ENCODE assay signal across 8 cellular contexts in the genomic region with DNA sequence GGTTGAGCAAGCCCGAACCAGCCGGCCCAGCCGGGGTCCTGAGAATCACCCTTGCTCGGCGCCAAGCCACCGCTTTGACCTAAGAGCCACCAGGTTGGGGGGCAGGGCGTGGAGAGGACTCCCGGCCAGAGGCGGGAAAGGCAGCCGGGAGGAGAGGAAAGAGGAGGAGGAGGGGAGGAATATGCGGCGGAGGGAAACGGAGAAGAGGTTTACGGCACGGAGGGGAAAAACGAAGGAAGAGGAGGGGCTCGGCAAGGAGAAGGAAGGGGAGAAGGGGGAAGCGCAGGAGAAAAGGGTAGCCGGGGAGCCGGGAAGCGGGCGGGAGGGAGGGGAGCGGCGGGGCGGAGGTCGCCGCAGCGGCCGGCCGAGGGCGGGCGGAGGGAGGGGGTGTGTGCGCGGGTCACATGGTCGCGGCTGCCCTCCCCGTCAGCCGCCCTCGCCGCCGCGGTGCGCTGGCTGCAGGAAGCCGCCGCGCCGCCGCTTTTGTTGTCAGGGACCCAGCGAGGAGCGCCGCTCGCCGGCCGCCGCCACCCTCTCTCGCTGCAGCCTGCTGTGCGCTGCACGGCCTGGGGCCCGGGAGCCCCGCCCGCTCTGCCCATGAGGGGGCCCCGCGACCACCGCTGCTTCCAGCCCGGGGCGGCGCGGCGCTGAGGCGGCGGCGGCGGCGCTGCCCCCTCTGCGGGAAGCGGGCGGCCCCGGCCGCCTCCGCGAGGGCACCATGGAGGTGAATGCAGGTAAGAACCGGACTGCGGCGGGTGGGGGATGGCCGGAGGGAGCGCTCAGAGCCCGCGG. TPM values are rescaled to one million over a fixed set of nuclear protein-coding genes. Genes with fewer than 3 reads are reported as not detected.
DNase-seq lines count a peak whose midpoint lies in the region; ATAC-seq and TF ChIP-seq lines count a peak whose summit lies in the region.

Gene NR1D2 (plus strand): TSS at position 426 of the 792 bp plus-strand sequence. CDS start 293 bp downstream, at position 719.

- peaks cover 38% of the 10 kb centered on the region for H3K79me2 ChIP-seq in PC-9 (ENCODE audit: low read depth)

- H3K4me3 ChIP-seq in PC-9, result peak within 1 kb of the TSS; percentile 70
- H3K4me3 ChIP-seq in naive thymus-derived CD4-positive, alpha-beta T cell (ENCODE audit: low read length), result peak within 1 kb of the TSS; percentile 79

- peak; percentile 57 for ATAC-seq in GM19467 (IDR thresholded peaks at IDR 0.05; ENCODE audit: unreplicated experiment)
- ATAC-seq in naive thymus-derived CD4-positive, alpha-beta T cell, result peak; percentile 68
- peak; percentile 80 for ATAC-seq in stimulated activated memory B cell treated with anti-CD40 and anti-IgM and Interleukin-4, amounts not matched to agents 10 μg/mL and 1 μg/mL and 100 μg/mL, for 72 hours

- intact Hi-C loops in Calu3 (cut with micrococcal nuclease; ENCODE audit: unreplicated experiment) (loop anchor here (2.0 kb wide), 1 partner anchor 18 kb away; no protein-coding TSS in a partner anchor), PC-9 (cut with micrococcal nuclease; ENCODE audit: unreplicated experiment) (loop anchor here (1.0 to 10.0 kb wide), 2 partner anchors 28 to 930 kb away; partner anchors contain the start of gene RPL15)
- intact Hi-C loops in activated T-helper 1 cell treated with anti-CD3 and anti-CD28 coated beads, Interleukin-12 subunit alpha, Interleukin-12 subunit beta, Interleukin-2, Interleukin-4 antibody, amounts not matched to agents 30 ng/mL and 10 ng/mL and 1 ng/mL, durations not matched to agents 14 hours and 24 hours and 36 hours (cut with micrococcal nuclease), result loop anchor here (1.0 to 2.0 kb wide), 5 partner anchors 28 to 742 kb away; partner anchors contain the start of genes RPL15 and UBE2E2
- intact Hi-C loops in naive thymus-derived CD4-positive, alpha-beta T cell (cut with micrococcal nuclease), result loop anchor here (1.0 to 10.0 kb wide), 9 partner anchors 28 to 1838 kb away; partner anchors contain the start of genes NGLY1 (in 2 of the 2), RPL15 (in 2 of the 2), UBE2E1 (in 2 of the 2) and UBE2E2 (in 2 of the 2)

- BruUV-seq in Calu3 (replicated peaks; lab: Mats Ljungman, UMichigan) (no TSS peak), PC-9 (replicated peaks; lab: Mats Ljungman, UMichigan) (no TSS peak)

- peaks cover 20% of the 10 kb centered on the region for H3K27me3 Mint-ChIP-seq in Calu3 (ENCODE audit: unreplicated experiment)
- peaks cover 24% of the 10 kb centered on the region for H3K27me3 Mint-ChIP-seq in activated T-helper 1 cell treated with anti-CD3 and anti-CD28 coated beads, Interleukin-12 subunit alpha, Interleukin-12 subunit beta, Interleukin-2, Interleukin-4 antibody, amounts not matched to agents 30 ng/mL and 10 ng/mL and 1 ng/mL, durations not matched to agents 14 hours and 24 hours and 36 hours (ENCODE audit: insufficient read depth)
- peaks cover 0 to 45% (median 0%) of the 10 kb centered on the region in 5 donors for H3K27me3 Mint-ChIP-seq in naive thymus-derived CD4-positive, alpha-beta T cell
- no peaks in the 10 kb centered on the region for H3K27me3 Mint-ChIP-seq in stimulated activated memory B cell treated with anti-CD40 and anti-IgM and Interleukin-4, amounts not matched to agents 10 μg/mL and 1 μg/mL and 100 μg/mL, for 72 hours

- no peaks in the 10 kb centered on the region for H3K9me3 Mint-ChIP-seq in Calu3 (ENCODE audit: low read depth, unreplicated experiment)
- H3K9me3 Mint-ChIP-seq in activated T-helper 1 cell treated with anti-CD3 and anti-CD28 coated beads, Interleukin-12 subunit alpha, Interleukin-12 subunit beta, Interleukin-2, Interleukin-4 antibody, amounts not matched to agents 30 ng/mL and 10 ng/mL and 1 ng/mL, durations not matched to agents 14 hours and 24 hours and 36 hours, result no peaks in the 10 kb centered on the region
- H3K9me3 Mint-ChIP-seq in naive thymus-derived CD4-positive, alpha-beta T cell, result no peaks in the 10 kb centered on the region
- no peaks in the 10 kb centered on the region for H3K9me3 Mint-ChIP-seq in stimulated activated memory B cell treated with anti-CD40 and anti-IgM and Interleukin-4, amounts not matched to agents 10 μg/mL and 1 μg/mL and 100 μg/mL, for 72 hours

- peak within 1 kb of the TSS; percentile 94 for H3K27ac ChIP-seq in PC-9
- peak within 1 kb of the TSS; percentile 81 for H3K27ac ChIP-seq in naive thymus-derived CD4-positive, alpha-beta T cell (ENCODE audit: low read depth, low read length)

- H2AFZ ChIP-seq in PC-9, result peak within 1 kb of the TSS; percentile 91

- peaks cover 13% of the 10 kb centered on the region for H3K36me3 ChIP-seq in PC-9 (ENCODE audit: low read depth)
- no peaks in the 10 kb centered on the region for H3K36me3 ChIP-seq in naive thymus-derived CD4-positive, alpha-beta T cell (ENCODE audit: control insufficient read depth in 2 of 3, insufficient read depth in 3 of 3, low read length in 3 of 3)

- peaks cover 39% of the 10 kb centered on the region for H3K36me3 Mint-ChIP-seq in Calu3 (ENCODE audit: insufficient read depth, unreplicated experiment)
- H3K36me3 Mint-ChIP-seq in activated T-helper 1 cell treated with anti-CD3 and anti-CD28 coated beads, Interleukin-12 subunit alpha, Interleukin-12 subunit beta, Interleukin-2, Interleukin-4 antibody, amounts not matched to agents 30 ng/mL and 10 ng/mL and 1 ng/mL, durations not matched to agents 14 hours and 24 hours and 36 hours (ENCODE audit: low read depth), result no peaks in the 10 kb centered on the region
- peaks cover 0 to 6% (median 5%) of the 10 kb centered on the region in 5 donors for H3K36me3 Mint-ChIP-seq in naive thymus-derived CD4-positive, alpha-beta T cell
- H3K36me3 Mint-ChIP-seq in stimulated activated memory B cell treated with anti-CD40 and anti-IgM and Interleukin-4, amounts not matched to agents 10 μg/mL and 1 μg/mL and 100 μg/mL, for 72 hours, result peaks cover 5% of the 10 kb centered on the region

- peaks cover 43% of the 10 kb centered on the region for H3K4me1 Mint-ChIP-seq in Calu3 (ENCODE audit: low read depth, unreplicated experiment)
- peaks cover 19% of the 10 kb centered on the region for H3K4me1 Mint-ChIP-seq in activated T-helper 1 cell treated with anti-CD3 and anti-CD28 coated beads, Interleukin-12 subunit alpha, Interleukin-12 subunit beta, Interleukin-2, Interleukin-4 antibody, amounts not matched to agents 30 ng/mL and 10 ng/mL and 1 ng/mL, durations not matched to agents 14 hours and 24 hours and 36 hours (ENCODE audit: low read depth)
- peaks cover 22 to 50% (median 37%) of the 10 kb centered on the region in 7 donors for H3K4me1 Mint-ChIP-seq in naive thymus-derived CD4-positive, alpha-beta T cell
- peaks cover 37% of the 10 kb centered on the region for H3K4me1 Mint-ChIP-seq in stimulated activated memory B cell treated with anti-CD40 and anti-IgM and Interleukin-4, amounts not matched to agents 10 μg/mL and 1 μg/mL and 100 μg/mL, for 72 hours

- H3K27ac Mint-ChIP-seq in Calu3 (ENCODE audit: unreplicated experiment), result peak within 1 kb of the TSS; percentile 98
- H3K27ac Mint-ChIP-seq in activated T-helper 1 cell treated with anti-CD3 and anti-CD28 coated beads, Interleukin-12 subunit alpha, Interleukin-12 subunit beta, Interleukin-2, Interleukin-4 antibody, amounts not matched to agents 30 ng/mL and 10 ng/mL and 1 ng/mL, durations not matched to agents 14 hours and 24 hours and 36 hours, result peak within 1 kb of the TSS; percentile 58
- H3K27ac Mint-ChIP-seq in naive thymus-derived CD4-positive, alpha-beta T cell, result peak within 1 kb of the TSS; percentile 74 to 95 (median 94)
- H3K27ac Mint-ChIP-seq in stimulated activated memory B cell treated with anti-CD40 and anti-IgM and Interleukin-4, amounts not matched to agents 10 μg/mL and 1 μg/mL and 100 μg/mL, for 72 hours, result peak within 1 kb of the TSS; percentile 85

- CTCF ChIA-PET in Calu3 (lab: Charles Lee) (no interaction called here), PC-9 (lab: Charles Lee) (no interaction called here)
- CTCF ChIA-PET in naive thymus-derived CD4-positive, alpha-beta T cell (lab: Charles Lee), result no interaction called here

- peaks cover 27% of the 10 kb centered on the region for H3K4me1 ChIP-seq in PC-9 (replicated peaks; ENCODE audit: insufficient read depth)
- H3K4me1 ChIP-seq in naive thymus-derived CD4-positive, alpha-beta T cell (ENCODE audit: control insufficient read depth in 2 of 2, insufficient read depth in 2 of 2, low read length in 2 of 2), result peaks cover 21 to 27% of the 10 kb centered on the region in 2 donors

- H3K4me3 Mint-ChIP-seq in Calu3 (ENCODE audit: low read depth, unreplicated experiment), result peak within 1 kb of the TSS; percentile 70
- peak within 1 kb of the TSS; percentile 85 for H3K4me3 Mint-ChIP-seq in activated T-helper 1 cell treated with anti-CD3 and anti-CD28 coated beads, Interleukin-12 subunit alpha, Interleukin-12 subunit beta, Interleukin-2, Interleukin-4 antibody, amounts not matched to agents 30 ng/mL and 10 ng/mL and 1 ng/mL, durations not matched to agents 14 hours and 24 hours and 36 hours
- peak within 1 kb of the TSS; percentile 70 to 91 (median 88) for H3K4me3 Mint-ChIP-seq in naive thymus-derived CD4-positive, alpha-beta T cell
- H3K4me3 Mint-ChIP-seq in stimulated activated memory B cell treated with anti-CD40 and anti-IgM and Interleukin-4, amounts not matched to agents 10 μg/mL and 1 μg/mL and 100 μg/mL, for 72 hours, result peak within 1 kb of the TSS; percentile 83

- no peaks in the 10 kb centered on the region for H3K9me3 ChIP-seq in PC-9 (ENCODE audit: insufficient read depth, low read depth)
- no peaks in the 10 kb centered on the region for H3K9me3 ChIP-seq in naive thymus-derived CD4-positive, alpha-beta T cell (ENCODE audit: control insufficient read depth in 2 of 3, low read length in 3 of 3)

- DNase-seq in Calu3 (peak; percentile 84), HK-2 (ENCODE audit: unreplicated experiment) (peak; percentile 76), PC-9 (peak; percentile 37 to 77), fibroblast of gingiva (ENCODE audit: low read depth) (peak; percentile 75)
- DNase-seq in activated T-helper 1 cell treated with anti-CD3 and anti-CD28 coated beads, Interleukin-12 subunit alpha, Interleukin-12 subunit beta, Interleukin-2, Interleukin-4 antibody, amounts not matched to agents 30 ng/mL and 10 ng/mL and 1 ng/mL, durations not matched to agents 14 hours and 24 hours and 36 hours (ENCODE audit: low spot score), result peak; percentile 72
- DNase-seq in naive thymus-derived CD4-positive, alpha-beta T cell, result peak; percentile 68 to 80 (median 75)

- H3K9me2 ChIP-seq in PC-9 (ENCODE audit: insufficient read depth), result no peaks in the 10 kb centered on the region

- H3K4me2 ChIP-seq in PC-9, result peak within 1 kb of the TSS; percentile 92

- POLR2A ChIA-PET in PC-9 (lab: Charles Lee; ENCODE audit: unreplicated experiment), result interaction anchor here (0.7 kb wide), 1 partner anchor 420 kb away, joined by 6 read pairs; no protein-coding TSS in a partner anchor
- POLR2A ChIA-PET in naive thymus-derived CD4-positive, alpha-beta T cell (lab: Charles Lee), result interaction anchor here (5.3 kb wide), 1 partner anchor 26 kb away, joined by 86 read pairs; the partner anchor contains the start of genes NKIRAS1 and RPL15

- no peak for TF ChIP-seq CTCF in Calu3 (IDR thresholded peaks at IDR 0.05; ENCODE audit: unreplicated experiment)
- TF ChIP-seq CTCF in PC-9 (conservative IDR thresholded peaks at IDR 0.05), result no peak

- peaks cover 19% of the 10 kb centered on the region for H3F3A ChIP-seq in PC-9 (ENCODE audit: insufficient read depth, low read depth)

- peaks cover 13% of the 10 kb centered on the region for H4K20me1 ChIP-seq in PC-9 (ENCODE audit: insufficient read depth)

- H3K27me3 ChIP-seq in PC-9 (ENCODE audit: insufficient read depth, low read depth), result no peaks in the 10 kb centered on the region
- H3K27me3 ChIP-seq in naive thymus-derived CD4-positive, alpha-beta T cell (ENCODE audit: control insufficient read depth in 2 of 2, insufficient read depth in 2 of 2, low read length in 2 of 2), result no peaks in the 10 kb centered on the region

RNA-seq across cellular contexts. Expression of gene NR1D2, which starts in this region (rescaled TPM):
- 15.8 and 18.9 TPM in 2 replicates for total RNA-seq in Calu3 (2022)
- 53.9 and 66.0 TPM in 2 replicates for total RNA-seq in PC-9 (2021)
- total RNA-seq in activated T-helper 1 cell treated with anti-CD3 and anti-CD28 coated beads, Interleukin-12 subunit alpha, Interleukin-12 subunit beta, Interleukin-2, Interleukin-4 antibody, amounts not matched to agents 30 ng/mL and 10 ng/mL and 1 ng/mL, durations not matched to agents 14 hours and 24 hours and 36 hours, result 3.0 and 4.8 TPM in 2 replicates
- 10 to 100 TPM in 4 of 5 experiments, 1 to 10 TPM in 1; 6.7 to 97.7 (median 53.0) TPM for total RNA-seq in naive thymus-derived CD4-positive, alpha-beta T cell
- polyA plus RNA-seq in naive thymus-derived CD4-positive, alpha-beta T cell, result 10 to 100 TPM; 25.2 to 53.4 TPM

Comparison
In these comparisons a context has a peak if more than half of its experiments do, and no peak if none do; other contexts are left out.
1. Peak in every context shown above with its lines: DNase-seq, ATAC-seq, H3K4me3 ChIP-seq and H3K27ac ChIP-seq.